In the genomic region with DNA sequence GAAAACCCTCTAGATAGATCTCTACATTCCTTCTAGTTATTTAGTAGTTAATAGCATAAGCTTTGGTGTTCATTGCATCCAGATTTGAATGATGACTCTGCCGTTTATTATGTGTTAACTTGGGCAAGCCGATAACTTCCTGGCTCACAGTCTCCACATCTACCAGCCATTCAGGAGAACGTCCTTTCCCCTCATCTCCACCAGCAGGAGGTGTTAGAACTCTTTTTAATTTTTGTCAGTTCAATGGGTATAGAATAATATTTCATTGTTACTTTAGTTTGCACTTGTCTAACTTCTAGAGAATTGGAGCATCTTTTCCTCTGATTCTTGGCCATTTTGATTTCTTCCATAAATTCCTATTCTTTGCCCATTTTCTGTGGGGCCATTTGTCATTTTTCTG, we compare ENCODE assay signal across 14 cellular contexts. TPM values are rescaled to one million over a fixed set of nuclear protein-coding genes. Genes with fewer than 3 reads are reported as not detected.
DNase-seq lines count a peak whose midpoint lies in the region; ATAC-seq, FAIRE-seq and TF ChIP-seq lines count a peak whose summit lies in the region.
"Had no signal": no experiment of that assay in that cellular context is flagged by ENCODE, and none has a peak within 500 bp of the region (broad histone marks: within the 10 kb centered on the region; RNA-seq: fewer than 3 reads in every experiment).

No MANE protein-coding gene starts in this region.

- H3K27ac ChIP-seq in GM12878 (ENCODE audit: control insufficient read depth, insufficient read depth) (no peak overlapping the region), kidney (ENCODE audit: low read depth in 2 of 2, low read length in 2 of 2) (no peak overlapping the region)

- RAD21 ChIA-PET in GM12878 (lab: Charles Lee; ENCODE audit: unreplicated experiment), result no interaction called here

- peaks cover 11% of the 10 kb centered on the region; the same call in 1 of the 2 replicates for H3K4me1 ChIP-seq in BE2C
- H3K4me1 ChIP-seq in GM12878 (ENCODE audit: control insufficient read depth, insufficient read depth, low read length), result no peaks in the 10 kb centered on the region; the same call in 1 of the 2 replicates
- H3K4me1 ChIP-seq in kidney (ENCODE audit: control insufficient read depth in 1 of 2, insufficient read depth in 1 of 2, low read depth in 1 of 2, low read length in 2 of 2), result no peaks in the 10 kb centered on the region

- H4K20me1 ChIP-seq in GM12878 (ENCODE audit: control insufficient read depth, insufficient read depth), result no peaks in the 10 kb centered on the region

- CTCF ChIA-PET in GM12878 (lab: Yijun Ruan, JAX), result interaction anchor here (1.2 kb wide), 1 partner anchor 19 kb away, joined by 3 read pairs; no protein-coding TSS in a partner anchor

- ATAC-seq in GM12878, result peak; percentile 50; the same call in 2 of the 3 replicates
- peak; percentile 28 for ATAC-seq in left lobe of liver
- no peak for ATAC-seq in GM18868 (IDR thresholded peaks at IDR 0.05; ENCODE audit: unreplicated experiment)

- no peak for FAIRE-seq in GM12878 (lab: Jason Lieb, UNC)
- FAIRE-seq in kidney (lab: Jason Lieb, UNC), result no peak
- FAIRE-seq: GM18507, HTR-8/SVneo had no signal

- peak; percentile 56 for TF ChIP-seq CTCF in BE2C (IDR thresholded peaks at IDR 0.05; ENCODE audit: low read depth, low read length)
- peak; percentile 28 for TF ChIP-seq CTCF in GM13977 (IDR thresholded peaks at IDR 0.05; ENCODE audit: extremely low read depth, insufficient read depth, missing control alignments)
- TF ChIP-seq CTCF in GM12878 (IDR thresholded peaks at IDR 0.05 in 2 of 3, conservative IDR thresholded peaks at IDR 0.05 in 1 of 3; ENCODE audit: control insufficient read depth in 2 of 3, extremely low read depth in 1 of 3, insufficient read depth in 1 of 3, low read depth in 3 of 3, low read length in 3 of 3), result peak; percentile 32 to 37 (median 35); a peak in 4 of 6 replicates
- no peak for TF ChIP-seq CTCF in kidney (IDR thresholded peaks at IDR 0.05; ENCODE audit: borderline replicate concordance, extremely low read depth, insufficient read depth)

- H3K4me3 ChIP-seq in BE2C (ENCODE audit: low read depth, low read length) (no peak overlapping the region), GM12878 (no peak overlapping the region), kidney (ENCODE audit: low read length in 2 of 2) (no peak overlapping the region)

- TF ChIP-seq POLR2A in GM12878 (IDR thresholded peaks at IDR 0.05; ENCODE audit: low read depth, low read length), result no peak

- SMC1A ChIA-PET in GM12878 (lab: Charles Lee; ENCODE audit: uncharacterized antibody, unreplicated experiment), result interaction anchor here (0.7 kb wide), 1 partner anchor 358 kb away, joined by 3 read pairs; no protein-coding TSS in a partner anchor

- no peak overlapping the region for H3K9ac ChIP-seq in GM12878 (ENCODE audit: control insufficient read depth, insufficient read depth, low read length)
- H3K9ac ChIP-seq in kidney (ENCODE audit: low read length in 2 of 2), result no peak overlapping the region

- H3K27me3 ChIP-seq in BE2C (no peaks in the 10 kb centered on the region; the same call in 1 of the 2 replicates), GM12878 (replicated peaks in 1 of 2; ENCODE audit: control insufficient read depth in 2 of 2, insufficient read depth in 2 of 2, low read length in 1 of 2) (no peaks in the 10 kb centered on the region)

- H2AFZ ChIP-seq in GM12878 (ENCODE audit: control insufficient read depth, low read depth, low read length), result no peak overlapping the region

- no peaks in the 10 kb centered on the region for H3K79me2 ChIP-seq in GM12878 (ENCODE audit: control insufficient read depth, insufficient read depth, low read length)

- POLR2A ChIA-PET in GM12878 (lab: Charles Lee), result no interaction called here

- no peak for TF ChIP-seq EP300 in GM12878 (IDR thresholded peaks at IDR 0.05; ENCODE audit: borderline replicate concordance in 1 of 2, control insufficient read depth in 1 of 2, low read depth in 2 of 2, low read length in 2 of 2)

- no TSS peak for BruUV-seq in GM12878 (replicated peaks; lab: Mats Ljungman, UMichigan)

- H3K36me3 ChIP-seq in BE2C (no peaks in the 10 kb centered on the region), GM12878 (ENCODE audit: control insufficient read depth in 2 of 2, insufficient read depth in 2 of 2, low read length in 1 of 2) (no peaks in the 10 kb centered on the region), kidney (ENCODE audit: control insufficient read depth in 1 of 2, insufficient read depth in 2 of 2, low read length in 2 of 2) (no peaks in the 10 kb centered on the region)

- TF ChIP-seq RAD21 in GM12878 (IDR thresholded peaks at IDR 0.05; ENCODE audit: insufficient read depth, low read depth, low read length), result peak; percentile 59

- no peak overlapping the region for H3K4me2 ChIP-seq in GM12878 (ENCODE audit: control insufficient read depth, insufficient read depth)

- in situ Hi-C loops in GM13977 (cut with MboI; ENCODE audit: low pct_unique_long_range_greater_than_20kb, low sequenced_read_pairs, unreplicated experiment), result no loop called here
- in situ Hi-C loops in GM12878 (cut with MboI), result no loop called here

- DNase-seq in BE2C (no peak), GM13977 (ENCODE audit: low spot score) (peak; percentile 19), GM12878 (ENCODE audit: low read depth, low spot score) (no peak), left lobe of liver (ENCODE audit: low spot score) (no peak), D341Med (ENCODE audit: low spot score) (no peak), kidney (no peak)
- no peak for DNase-seq in stimulated activated naive CD4-positive, alpha-beta T cell (lab: John Stamatoyannopoulos, UW)
- DNase-seq: NCI-H1930; stimulated activated CD4-positive, alpha-beta T cell treated with anti-CD3 and anti-CD28 coated beads, Interleukin-12 subunit alpha, Interleukin-12 subunit beta, amount 100 ng/mL, for 4 hours; stimulated activated CD8-positive, alpha-beta memory T cell treated with anti-CD3 and anti-CD28 coated beads, Interleukin-4, amount 100 ng/mL, for 48 hours; T1000 had no signal

- WGBS in GM12878 (ENCODE audit: insufficient coverage, insufficient replicate concordance, low lambda C conversion rate, missing lambda C conversion rate), result 13% methylated on average over 3 of the region's 3 CpGs

- H3K9me3 ChIP-seq in BE2C (no peaks in the 10 kb centered on the region), GM12878 (replicated peaks; ENCODE audit: control insufficient read depth, insufficient read depth, low read length) (no peaks in the 10 kb centered on the region), kidney (ENCODE audit: control insufficient read depth in 1 of 2, low read length in 2 of 2) (no peaks in the 10 kb centered on the region)

- intact Hi-C loops in GM12878 (cut with micrococcal nuclease; ENCODE audit: unreplicated experiment), result loop anchor here (5.0 kb wide), 2 partner anchors 398 to 413 kb away; no protein-coding TSS in a partner anchor
- intact Hi-C loops in kidney (cut with DNase I), result loop anchor here (10.0 kb wide), 1 partner anchor 356 kb away; no protein-coding TSS in a partner anchor

TF ChIP-seq in GM12878, 131 proteins besides CTCF, POLR2A, EP300 and RAD21:
- TF ChIP-seq SMC3 (IDR thresholded peaks at IDR 0.05; ENCODE audit: borderline replicate concordance, low read length) (peak; percentile 50; the same call in 1 of the 2 replicates), RBBP5 (conservative IDR thresholded peaks at IDR 0.05) (no peak)
TF ChIP-seq in GM12878: peak in this region for 1.

RNA-seq across cellular contexts. Expression of a gene that starts 30.0 kb away (rescaled TPM):
- 1.7 TPM for polyA plus RNA-seq in BE2C (2012; ENCODE audit: insufficient read depth, insufficient read length, low read depth)
- total RNA-seq in GM12878 (2013; cell fraction: nucleolus; rRNA removed), result not detected in 2 replicates
- total RNA-seq in GM12878 (2014; rRNA removed) (not detected in 2 replicates), GM12878 (2014; rRNA removed; fragmentation: Illumina TruSeq; extraction: Trizol) (not detected in 2 replicates), GM12878 (2021) (not detected in 2 replicates), left lobe of liver (not detected), kidney (1.6 TPM)
- not detected for polyA plus RNA-seq in GM12878 (2011; ENCODE audit: low read depth)
- polyA plus RNA-seq in GM12878 (2011; rRNA removed) (not detected in 2 replicates), GM12878 (2014; fragmentation: Illumina TruSeq; extraction: Trizol) (not detected in 2 replicates), GM12878 (2014; fragmentation: Nextera tagmentation; extraction: Ambion mirVana) (not detected), GM12878 (2014; rRNA removed) (0.41 TPM in 1 of 2 replicates, not detected in the other), GM12878 (2016; fragmentation: Nextera tagmentation; extraction: Ambion mirVana) (not detected), kidney (ENCODE audit: insufficient read depth, low read depth, low replicate concordance) (2.0 TPM)
- not detected in 2 replicates for polyA plus RNA-seq in GM12878 (2011; cell fraction: cytosol; rRNA removed)
- polyA plus RNA-seq in GM12878 (2011; cell fraction: nucleus; rRNA removed), result not detected in 2 replicates
- not detected in 2 replicates for polyA plus RNA-seq in GM12878 (2012)
- not detected in 2 replicates for polyA minus RNA-seq in GM12878 (2011; rRNA and poly(A)+ RNA removed)
- not detected in 2 replicates for polyA minus RNA-seq in GM12878 (2011; cell fraction: cytosol; rRNA and poly(A)+ RNA removed)
- polyA minus RNA-seq in GM12878 (2011; cell fraction: nucleus; rRNA and poly(A)+ RNA removed), result not detected in 2 replicates
